Comparison of ENCODE assay signal across 19 cellular contexts in the genomic region with DNA sequence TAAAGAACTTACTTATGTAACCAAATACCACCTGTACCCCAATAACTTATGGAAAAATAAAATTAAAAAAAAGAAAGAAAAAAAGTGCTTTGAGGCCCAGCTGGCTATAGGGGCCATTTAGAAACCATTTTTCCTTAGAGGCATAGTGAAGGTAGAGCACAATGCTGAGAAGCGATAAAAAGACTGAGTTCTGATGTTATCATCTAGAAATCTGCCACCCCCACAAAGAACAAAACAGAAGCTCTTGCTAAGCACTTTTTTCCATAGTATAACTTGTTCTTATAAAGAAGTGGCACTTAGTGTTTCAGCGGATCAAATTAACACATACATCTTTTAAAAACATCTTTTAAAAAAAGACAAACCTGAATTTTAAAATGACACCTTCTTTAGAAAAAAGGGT. TPM values are rescaled to one million over a fixed set of nuclear protein-coding genes. Genes with fewer than 3 reads are reported as not detected.
DNase-seq lines count a peak whose midpoint lies in the region; ATAC-seq and TF ChIP-seq lines count a peak whose summit lies in the region.
"Had no signal": no experiment of that assay in that cellular context is flagged by ENCODE, and none has a peak within 500 bp of the region (broad histone marks: within the 10 kb centered on the region; RNA-seq: fewer than 3 reads in every experiment).

No MANE protein-coding gene starts in this region.

- H3K27ac ChIP-seq in substantia nigra (ENCODE audit: low read depth, low read length, poor library complexity, severe bottlenecking) = no peak overlapping the region
- H3K27ac ChIP-seq: Peyer's patch had no signal

- peak; percentile 43 for ATAC-seq in activated CD8-positive, alpha-beta T cell treated with anti-CD3 and anti-CD28 coated beads for 36 hours
- no peak for ATAC-seq in activated CD8-positive, alpha-beta T cell treated with anti-CD3 and anti-CD28 coated beads, Interleukin-2, amount 10 ng/mL, durations not matched to agents 7 days and 5 days
- ATAC-seq in natural killer cell treated with Interleukin-12 subunit alpha and Interleukin-12 subunit beta and Interleukin-15 and Interleukin-18, amount 100 ng/mL, for 72 hours = no peak
- ATAC-seq in natural killer cell = no peak
- ATAC-seq in stimulated activated naive CD8-positive, alpha-beta T cell treated with anti-CD3 and anti-CD28 coated beads, Interleukin-15, amount 100 ng/mL, for 72 hours = no peak

- POLR2A ChIA-PET in activated CD8-positive, alpha-beta T cell treated with anti-CD3 and anti-CD28 coated beads for 36 hours (lab: Charles Lee) = interaction anchor here (0.6 to 1.6 kb wide), 2 partner anchors 10 to 35 kb away, joined by 4 to 6 read pairs; no protein-coding TSS in a partner anchor
- POLR2A ChIA-PET in activated CD8-positive, alpha-beta T cell treated with anti-CD3 and anti-CD28 coated beads, Interleukin-2, amount 10 ng/mL, durations not matched to agents 7 days and 5 days (lab: Charles Lee) = interaction anchor here (0.8 kb wide), 1 partner anchor 37 kb away, joined by 4 read pairs; no protein-coding TSS in a partner anchor

- H3K4me3 Mint-ChIP-seq in activated CD8-positive, alpha-beta T cell treated with anti-CD3 and anti-CD28 coated beads for 36 hours = no peak overlapping the region
- no peak overlapping the region for H3K4me3 Mint-ChIP-seq in activated CD8-positive, alpha-beta T cell treated with anti-CD3 and anti-CD28 coated beads, Interleukin-2, amount 10 ng/mL, durations not matched to agents 7 days and 5 days
- no peak overlapping the region for H3K4me3 Mint-ChIP-seq in natural killer cell treated with Interleukin-12 subunit alpha and Interleukin-12 subunit beta and Interleukin-15 and Interleukin-18, amount 100 ng/mL, for 72 hours
- H3K4me3 Mint-ChIP-seq in natural killer cell = no peak overlapping the region
- peak overlapping the region; percentile 35 for H3K4me3 Mint-ChIP-seq in activated T-helper 1 cell treated with anti-CD3 and anti-CD28 coated beads, Interleukin-12 subunit alpha, Interleukin-12 subunit beta, Interleukin-2, Interleukin-4 antibody, amounts not matched to agents 30 ng/mL and 10 ng/mL and 1 ng/mL, durations not matched to agents 14 hours and 24 hours and 36 hours
- peak overlapping the region; percentile 60 to 67 for H3K4me3 Mint-ChIP-seq in stimulated activated naive CD8-positive, alpha-beta T cell treated with anti-CD3 and anti-CD28 coated beads, Interleukin-15, amount 100 ng/mL, for 72 hours
- H3K4me3 Mint-ChIP-seq: CD8-positive, alpha-beta T cell had no signal

- intact Hi-C loops in activated CD8-positive, alpha-beta T cell treated with anti-CD3 and anti-CD28 coated beads for 36 hours (cut with micrococcal nuclease) = no loop called here
- intact Hi-C loops in natural killer cell (cut with micrococcal nuclease) = no loop called here
- intact Hi-C loops in activated T-helper 1 cell treated with anti-CD3 and anti-CD28 coated beads, Interleukin-12 subunit alpha, Interleukin-12 subunit beta, Interleukin-2, Interleukin-4 antibody, amounts not matched to agents 30 ng/mL and 10 ng/mL and 1 ng/mL, durations not matched to agents 14 hours and 24 hours and 36 hours (cut with micrococcal nuclease) = loop anchor here (1.0 to 5.0 kb wide), 12 partner anchors 9 to 256 kb away; no protein-coding TSS in a partner anchor

- H3K27me3 Mint-ChIP-seq in activated CD8-positive, alpha-beta T cell treated with anti-CD3 and anti-CD28 coated beads for 36 hours = no peaks in the 10 kb centered on the region
- no peaks in the 10 kb centered on the region for H3K27me3 Mint-ChIP-seq in activated CD8-positive, alpha-beta T cell treated with anti-CD3 and anti-CD28 coated beads, Interleukin-2, amount 10 ng/mL, durations not matched to agents 7 days and 5 days (ENCODE audit: low read depth)
- peaks cover 0 to 8% of the 10 kb centered on the region in 2 donors for H3K27me3 Mint-ChIP-seq in natural killer cell treated with Interleukin-12 subunit alpha and Interleukin-12 subunit beta and Interleukin-15 and Interleukin-18, amount 100 ng/mL, for 72 hours
- H3K27me3 Mint-ChIP-seq in natural killer cell (ENCODE audit: low read depth in 2 of 2) = no peaks in the 10 kb centered on the region
- H3K27me3 Mint-ChIP-seq in activated T-helper 1 cell treated with anti-CD3 and anti-CD28 coated beads, Interleukin-12 subunit alpha, Interleukin-12 subunit beta, Interleukin-2, Interleukin-4 antibody, amounts not matched to agents 30 ng/mL and 10 ng/mL and 1 ng/mL, durations not matched to agents 14 hours and 24 hours and 36 hours (ENCODE audit: insufficient read depth) = no peaks in the 10 kb centered on the region
- no peaks in the 10 kb centered on the region for H3K27me3 Mint-ChIP-seq in stimulated activated naive CD8-positive, alpha-beta T cell treated with anti-CD3 and anti-CD28 coated beads, Interleukin-15, amount 100 ng/mL, for 72 hours

- H3K36me3 Mint-ChIP-seq in activated CD8-positive, alpha-beta T cell treated with anti-CD3 and anti-CD28 coated beads for 36 hours (ENCODE audit: low read depth) = peaks cover 2% of the 10 kb centered on the region
- no peaks in the 10 kb centered on the region for H3K36me3 Mint-ChIP-seq in activated CD8-positive, alpha-beta T cell treated with anti-CD3 and anti-CD28 coated beads, Interleukin-2, amount 10 ng/mL, durations not matched to agents 7 days and 5 days (ENCODE audit: low read depth)
- no peaks in the 10 kb centered on the region for H3K36me3 Mint-ChIP-seq in natural killer cell treated with Interleukin-12 subunit alpha and Interleukin-12 subunit beta and Interleukin-15 and Interleukin-18, amount 100 ng/mL, for 72 hours
- H3K36me3 Mint-ChIP-seq in natural killer cell = no peaks in the 10 kb centered on the region
- H3K36me3 Mint-ChIP-seq in activated T-helper 1 cell treated with anti-CD3 and anti-CD28 coated beads, Interleukin-12 subunit alpha, Interleukin-12 subunit beta, Interleukin-2, Interleukin-4 antibody, amounts not matched to agents 30 ng/mL and 10 ng/mL and 1 ng/mL, durations not matched to agents 14 hours and 24 hours and 36 hours (ENCODE audit: low read depth) = peaks cover 4% of the 10 kb centered on the region
- H3K36me3 Mint-ChIP-seq: CD8-positive, alpha-beta T cell had no signal

- peaks cover 37% of the 10 kb centered on the region for H3K4me1 Mint-ChIP-seq in activated CD8-positive, alpha-beta T cell treated with anti-CD3 and anti-CD28 coated beads for 36 hours (ENCODE audit: low read depth)
- peaks cover 10% of the 10 kb centered on the region for H3K4me1 Mint-ChIP-seq in activated CD8-positive, alpha-beta T cell treated with anti-CD3 and anti-CD28 coated beads, Interleukin-2, amount 10 ng/mL, durations not matched to agents 7 days and 5 days (ENCODE audit: low read depth)
- peaks cover 5 to 7% of the 10 kb centered on the region in 2 donors for H3K4me1 Mint-ChIP-seq in natural killer cell treated with Interleukin-12 subunit alpha and Interleukin-12 subunit beta and Interleukin-15 and Interleukin-18, amount 100 ng/mL, for 72 hours (ENCODE audit: low read depth in 2 of 2)
- no peaks in the 10 kb centered on the region for H3K4me1 Mint-ChIP-seq in natural killer cell
- peaks cover 37% of the 10 kb centered on the region for H3K4me1 Mint-ChIP-seq in activated T-helper 1 cell treated with anti-CD3 and anti-CD28 coated beads, Interleukin-12 subunit alpha, Interleukin-12 subunit beta, Interleukin-2, Interleukin-4 antibody, amounts not matched to agents 30 ng/mL and 10 ng/mL and 1 ng/mL, durations not matched to agents 14 hours and 24 hours and 36 hours (ENCODE audit: low read depth)
- peaks cover 20% of the 10 kb centered on the region for H3K4me1 Mint-ChIP-seq in stimulated activated naive CD8-positive, alpha-beta T cell treated with anti-CD3 and anti-CD28 coated beads, Interleukin-15, amount 100 ng/mL, for 72 hours

- DNase-seq in activated CD8-positive, alpha-beta T cell treated with anti-CD3 and anti-CD28 coated beads for 36 hours = no peak
- no peak for DNase-seq in activated CD8-positive, alpha-beta T cell treated with anti-CD3 and anti-CD28 coated beads, Interleukin-2, amount 10 ng/mL, durations not matched to agents 7 days and 5 days
- DNase-seq in natural killer cell treated with Interleukin-12 subunit alpha and Interleukin-12 subunit beta and Interleukin-15 and Interleukin-18, amount 100 ng/mL, for 72 hours (ENCODE audit: low spot score) = no peak
- DNase-seq in natural killer cell (no peak), substantia nigra (lab: John Stamatoyannopoulos, UW) (no peak), SIG-M5 treated with dmso at 0.1 percent for 504 hours (lab: John Stamatoyannopoulos, UW; ENCODE audit: unreplicated experiment) (no peak)
- no peak for DNase-seq in activated T-helper 1 cell treated with anti-CD3 and anti-CD28 coated beads, Interleukin-12 subunit alpha, Interleukin-12 subunit beta, Interleukin-2, Interleukin-4 antibody, amounts not matched to agents 30 ng/mL and 10 ng/mL and 1 ng/mL, durations not matched to agents 14 hours and 24 hours and 36 hours (ENCODE audit: low spot score)
- no peak for DNase-seq in stimulated activated naive CD8-positive, alpha-beta T cell treated with anti-CD3 and anti-CD28 coated beads, Interleukin-15, amount 100 ng/mL, for 72 hours
- DNase-seq: BE2C; CD8-positive, alpha-beta T cell; DND-41; H7; IMR-90; NCI-H1105 treated with DMSO at 0.1 percent for 48 hours; NCI-H2029 treated with DMSO at 0.1 percent for 48 hours; NCI-H524 treated with DMSO at 0.1 percent for 48 hours; Peyer's patch had no signal

- peak overlapping the region; percentile 80 for H3K27ac Mint-ChIP-seq in activated CD8-positive, alpha-beta T cell treated with anti-CD3 and anti-CD28 coated beads for 36 hours
- no peak overlapping the region for H3K27ac Mint-ChIP-seq in activated CD8-positive, alpha-beta T cell treated with anti-CD3 and anti-CD28 coated beads, Interleukin-2, amount 10 ng/mL, durations not matched to agents 7 days and 5 days
- peak overlapping the region; percentile 15 to 22 for H3K27ac Mint-ChIP-seq in natural killer cell treated with Interleukin-12 subunit alpha and Interleukin-12 subunit beta and Interleukin-15 and Interleukin-18, amount 100 ng/mL, for 72 hours
- H3K27ac Mint-ChIP-seq in natural killer cell = no peak overlapping the region
- H3K27ac Mint-ChIP-seq in activated T-helper 1 cell treated with anti-CD3 and anti-CD28 coated beads, Interleukin-12 subunit alpha, Interleukin-12 subunit beta, Interleukin-2, Interleukin-4 antibody, amounts not matched to agents 30 ng/mL and 10 ng/mL and 1 ng/mL, durations not matched to agents 14 hours and 24 hours and 36 hours = peak overlapping the region; percentile 91
- H3K27ac Mint-ChIP-seq in stimulated activated naive CD8-positive, alpha-beta T cell treated with anti-CD3 and anti-CD28 coated beads, Interleukin-15, amount 100 ng/mL, for 72 hours = peak overlapping the region in 1 of 2 donors; percentile 59
- H3K27ac Mint-ChIP-seq: CD8-positive, alpha-beta T cell had no signal

- H3K9me3 Mint-ChIP-seq in activated CD8-positive, alpha-beta T cell treated with anti-CD3 and anti-CD28 coated beads for 36 hours = peaks cover 1% of the 10 kb centered on the region
- no peaks in the 10 kb centered on the region for H3K9me3 Mint-ChIP-seq in activated CD8-positive, alpha-beta T cell treated with anti-CD3 and anti-CD28 coated beads, Interleukin-2, amount 10 ng/mL, durations not matched to agents 7 days and 5 days (ENCODE audit: insufficient read depth)
- H3K9me3 Mint-ChIP-seq in natural killer cell treated with Interleukin-12 subunit alpha and Interleukin-12 subunit beta and Interleukin-15 and Interleukin-18, amount 100 ng/mL, for 72 hours = no peaks in the 10 kb centered on the region
- H3K9me3 Mint-ChIP-seq in natural killer cell = no peaks in the 10 kb centered on the region
- no peaks in the 10 kb centered on the region for H3K9me3 Mint-ChIP-seq in activated T-helper 1 cell treated with anti-CD3 and anti-CD28 coated beads, Interleukin-12 subunit alpha, Interleukin-12 subunit beta, Interleukin-2, Interleukin-4 antibody, amounts not matched to agents 30 ng/mL and 10 ng/mL and 1 ng/mL, durations not matched to agents 14 hours and 24 hours and 36 hours
- H3K9me3 Mint-ChIP-seq in stimulated activated naive CD8-positive, alpha-beta T cell treated with anti-CD3 and anti-CD28 coated beads, Interleukin-15, amount 100 ng/mL, for 72 hours = peaks cover 0 to under 1% of the 10 kb centered on the region in 2 donors
- H3K9me3 Mint-ChIP-seq: CD8-positive, alpha-beta T cell had no signal

- CTCF ChIA-PET in activated CD8-positive, alpha-beta T cell treated with anti-CD3 and anti-CD28 coated beads for 36 hours (lab: Charles Lee) = interaction anchor here (0.6 to 2.1 kb wide), 6 partner anchors 9 to 157 kb away, joined by 3 to 12 read pairs (median 3); no protein-coding TSS in a partner anchor
- CTCF ChIA-PET in activated CD8-positive, alpha-beta T cell treated with anti-CD3 and anti-CD28 coated beads, Interleukin-2, amount 10 ng/mL, durations not matched to agents 7 days and 5 days (lab: Charles Lee) = interaction anchor here (0.9 to 2.0 kb wide), 5 partner anchors 13 to 85 kb away, joined by 3 to 6 read pairs (median 3); no protein-coding TSS in a partner anchor

- no peak for TF ChIP-seq CTCF in activated CD8-positive, alpha-beta T cell treated with anti-CD3 and anti-CD28 coated beads for 36 hours (IDR thresholded peaks at IDR 0.05)
- no peak for TF ChIP-seq CTCF in natural killer cell (IDR thresholded peaks at IDR 0.05)

RNA-seq across cellular contexts. Expression of gene ICOS, which starts 51.4 kb away (rescaled TPM):
- total RNA-seq in activated CD8-positive, alpha-beta T cell treated with anti-CD3 and anti-CD28 coated beads for 36 hours = 10 to 100 TPM; 55.0 to 55.6 TPM
- 10 to 100 TPM; 31.1 to 32.6 TPM for total RNA-seq in activated CD8-positive, alpha-beta T cell treated with anti-CD3 and anti-CD28 coated beads, Interleukin-2, amount 10 ng/mL, durations not matched to agents 7 days and 5 days
- total RNA-seq in natural killer cell treated with Interleukin-12 subunit alpha and Interleukin-12 subunit beta and Interleukin-15 and Interleukin-18, amount 100 ng/mL, for 72 hours = 10 to 100 TPM; 68.8 to 93.6 TPM
- 1 to 10 TPM in 2 of 3 donors, under 1 TPM in 1; 0.35 to 4.2 (median 1.7) TPM for total RNA-seq in natural killer cell
- total RNA-seq in activated T-helper 1 cell treated with anti-CD3 and anti-CD28 coated beads, Interleukin-12 subunit alpha, Interleukin-12 subunit beta, Interleukin-2, Interleukin-4 antibody, amounts not matched to agents 30 ng/mL and 10 ng/mL and 1 ng/mL, durations not matched to agents 14 hours and 24 hours and 36 hours = 143 and 150 TPM in 2 replicates
- total RNA-seq: A673, H7, IMR-90, OCI-LY7 had no signal

Comparison
In these comparisons a context has a peak if more than half of its experiments do, and no peak if none do; other contexts are left out.
1. H3K27ac Mint-ChIP-seq: peak in activated CD8-positive, alpha-beta T cell treated with anti-CD3 and anti-CD28 coated beads for 36 hours (single experiment), natural killer cell treated with Interleukin-12 subunit alpha and Interleukin-12 subunit beta and Interleukin-15 and Interleukin-18, amount 100 ng/mL, for 72 hours (2 of 2) and activated T-helper 1 cell treated with anti-CD3 and anti-CD28 coated beads, Interleukin-12 subunit alpha, Interleukin-12 subunit beta, Interleukin-2, Interleukin-4 antibody, amounts not matched to agents 30 ng/mL and 10 ng/mL and 1 ng/mL, durations not matched to agents 14 hours and 24 hours and 36 hours (single experiment); none in activated CD8-positive, alpha-beta T cell treated with anti-CD3 and anti-CD28 coated beads, Interleukin-2, amount 10 ng/mL, durations not matched to agents 7 days and 5 days (single experiment) and natural killer cell (0 of 2).
2. RNA of gene ICOS, which starts 51.4 kb away (total RNA-seq): 143 to 150 TPM in activated T-helper 1 cell treated with anti-CD3 and anti-CD28 coated beads, Interleukin-12 subunit alpha, Interleukin-12 subunit beta, Interleukin-2, Interleukin-4 antibody, amounts not matched to agents 30 ng/mL and 10 ng/mL and 1 ng/mL, durations not matched to agents 14 hours and 24 hours and 36 hours, 68.8 to 93.6 TPM in natural killer cell treated with Interleukin-12 subunit alpha and Interleukin-12 subunit beta and Interleukin-15 and Interleukin-18, amount 100 ng/mL, for 72 hours, 55.0 to 55.6 TPM in activated CD8-positive, alpha-beta T cell treated with anti-CD3 and anti-CD28 coated beads for 36 hours and 31.1 to 32.6 TPM in activated CD8-positive, alpha-beta T cell treated with anti-CD3 and anti-CD28 coated beads, Interleukin-2, amount 10 ng/mL, durations not matched to agents 7 days and 5 days; 0.35 to 4.2 TPM in natural killer cell; every median in the first group is over 4 times any median in the second.
3. H3K4me3 Mint-ChIP-seq: peak in activated T-helper 1 cell treated with anti-CD3 and anti-CD28 coated beads, Interleukin-12 subunit alpha, Interleukin-12 subunit beta, Interleukin-2, Interleukin-4 antibody, amounts not matched to agents 30 ng/mL and 10 ng/mL and 1 ng/mL, durations not matched to agents 14 hours and 24 hours and 36 hours (single experiment) and stimulated activated naive CD8-positive, alpha-beta T cell treated with anti-CD3 and anti-CD28 coated beads, Interleukin-15, amount 100 ng/mL, for 72 hours (2 of 2); none in activated CD8-positive, alpha-beta T cell treated with anti-CD3 and anti-CD28 coated beads for 36 hours (single experiment), activated CD8-positive, alpha-beta T cell treated with anti-CD3 and anti-CD28 coated beads, Interleukin-2, amount 10 ng/mL, durations not matched to agents 7 days and 5 days (single experiment), natural killer cell treated with Interleukin-12 subunit alpha and Interleukin-12 subunit beta and Interleukin-15 and Interleukin-18, amount 100 ng/mL, for 72 hours (single experiment) and natural killer cell (single experiment).